ENCODE assay signal across 3 cellular contexts in the genomic region with DNA sequence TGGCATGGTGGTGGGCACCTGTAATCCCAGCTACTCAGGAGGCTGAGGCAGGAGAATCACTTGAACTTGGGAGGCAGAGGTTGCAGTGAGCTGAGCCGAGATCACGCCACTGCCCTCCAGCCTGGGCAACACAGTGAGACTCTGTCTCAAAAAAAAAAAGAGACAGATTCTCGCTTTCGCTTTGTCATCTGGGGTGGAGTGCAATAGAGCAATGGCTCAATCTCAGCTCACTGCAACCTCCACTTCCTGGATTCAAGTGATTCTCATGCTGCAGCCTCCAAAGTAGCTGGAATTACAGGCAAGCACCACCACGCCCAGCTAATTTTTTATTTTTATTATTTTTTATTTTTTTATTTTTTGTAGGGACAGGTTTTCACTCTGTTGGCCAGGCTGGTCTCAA. TPM values are rescaled to one million over a fixed set of nuclear protein-coding genes. Genes with fewer than 3 reads are reported as not detected.
"Had no signal": no experiment of that assay in that cellular context is flagged by ENCODE, and none has a peak within 500 bp of the region (broad histone marks: within the 10 kb centered on the region; RNA-seq: fewer than 3 reads in every experiment).

No MANE protein-coding gene starts in this region.

RNA-seq across cellular contexts. Expression of a gene that starts 30.6 kb away (rescaled TPM):
- total RNA-seq: naive thymus-derived CD8-positive, alpha-beta T cell; T-helper 1 cell treated with Interleukin-12 subunit alpha and Interleukin-12 subunit beta and Interleukin-4 antibody, amounts not matched to agents 30 ng/mL and 1 ng/mL, for 36 hours had no signal
- polyA plus RNA-seq: naive thymus-derived CD8-positive, alpha-beta T cell had no signal

RNA-seq across cellular contexts. Expression of a gene that starts 56.7 kb away (rescaled TPM):
- total RNA-seq: epithelial cell of proximal tubule had no signal
- polyA plus RNA-seq: naive thymus-derived CD8-positive, alpha-beta T cell had no signal
